ENCODE assay signal across 1 cellular context in the genomic region with DNA sequence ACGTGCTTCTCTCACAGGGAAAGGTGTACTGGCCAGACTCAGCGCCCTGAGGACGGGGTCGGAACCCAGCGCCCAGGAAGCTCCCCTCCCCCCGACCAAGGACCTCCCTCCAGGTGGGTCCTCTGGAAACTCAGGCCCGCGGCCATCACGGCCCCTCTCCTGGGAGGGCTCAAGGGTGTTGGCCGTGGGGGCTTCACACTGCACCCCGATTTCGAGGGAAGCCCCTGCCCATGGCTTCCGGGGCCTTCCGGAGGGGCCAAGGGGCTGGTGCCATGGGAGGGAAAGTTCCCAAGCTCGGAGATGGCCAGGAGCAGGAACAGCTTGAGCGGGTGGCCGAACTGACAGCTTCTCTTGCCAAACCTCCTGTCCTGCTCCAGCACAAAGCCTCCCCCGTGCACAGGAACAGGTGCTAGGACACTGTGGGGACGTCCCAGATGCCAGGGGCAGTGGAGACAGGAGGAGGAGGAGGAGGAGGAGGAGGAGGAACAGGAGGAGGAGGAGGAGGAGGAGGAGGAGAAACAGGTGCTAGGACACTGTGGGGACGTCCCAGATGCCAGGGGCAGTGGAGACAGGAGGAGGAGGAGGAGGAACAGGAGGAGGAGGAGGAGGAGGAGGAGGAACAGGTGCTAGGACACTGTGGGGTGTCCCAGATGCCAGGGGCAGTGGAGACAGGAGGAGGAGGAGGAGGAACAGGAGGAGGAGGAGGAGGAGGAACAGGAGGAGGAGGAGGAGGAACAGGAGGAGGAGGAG.
TF ChIP-seq lines count a peak whose summit lies in the region.

No MANE protein-coding gene starts in this region.

TF ChIP-seq in K562, 482 proteins besides CTCF, POLR2A, EP300 and RAD21:
- TF ChIP-seq, protein P1, sequence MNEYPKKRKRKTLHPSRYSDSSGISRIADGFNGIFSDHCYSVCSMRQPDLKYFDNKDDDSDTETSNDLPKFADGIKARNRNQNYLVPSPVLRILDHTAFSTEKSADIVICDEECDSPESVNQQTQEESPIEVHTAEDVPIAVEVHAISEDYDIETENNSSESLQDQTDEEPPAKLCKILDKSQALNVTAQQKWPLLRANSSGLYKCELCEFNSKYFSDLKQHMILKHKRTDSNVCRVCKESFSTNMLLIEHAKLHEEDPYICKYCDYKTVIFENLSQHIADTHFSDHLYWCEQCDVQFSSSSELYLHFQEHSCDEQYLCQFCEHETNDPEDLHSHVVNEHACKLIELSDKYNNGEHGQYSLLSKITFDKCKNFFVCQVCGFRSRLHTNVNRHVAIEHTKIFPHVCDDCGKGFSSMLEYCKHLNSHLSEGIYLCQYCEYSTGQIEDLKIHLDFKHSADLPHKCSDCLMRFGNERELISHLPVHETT (CRISPR knock-in tag; conservative IDR thresholded peaks at IDR 0.05 in 1 of 2, IDR thresholded peaks at IDR 0.05 in 1 of 2), result no peak
- TF ChIP-seq, protein P2, sequence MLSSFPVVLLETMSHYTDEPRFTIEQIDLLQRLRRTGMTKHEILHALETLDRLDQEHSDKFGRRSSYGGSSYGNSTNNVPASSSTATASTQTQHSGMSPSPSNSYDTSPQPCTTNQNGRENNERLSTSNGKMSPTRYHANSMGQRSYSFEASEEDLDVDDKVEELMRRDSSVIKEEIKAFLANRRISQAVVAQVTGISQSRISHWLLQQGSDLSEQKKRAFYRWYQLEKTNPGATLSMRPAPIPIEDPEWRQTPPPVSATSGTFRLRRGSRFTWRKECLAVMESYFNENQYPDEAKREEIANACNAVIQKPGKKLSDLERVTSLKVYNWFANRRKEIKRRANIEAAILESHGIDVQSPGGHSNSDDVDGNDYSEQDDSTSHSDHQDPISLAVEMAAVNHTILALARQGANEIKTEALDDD (IDR thresholded peaks at IDR 0.05), result no peak
- no peak for TF ChIP-seq ZC3H8 (IDR thresholded peaks at IDR 0.05)
- no peak for TF ChIP-seq SOX6 (IDR thresholded peaks at IDR 0.05)
- TF ChIP-seq ETV5 (CRISPR knock-in tag; IDR thresholded peaks at IDR 0.05; ENCODE audit: low read depth), result no peak
- no peak for TF ChIP-seq EGR1 (conservative IDR thresholded peaks at IDR 0.05)
- TF ChIP-seq PCBP2 (IDR thresholded peaks at IDR 0.05; ENCODE audit: low read depth, low read length, poor library complexity, severe bottlenecking), result peak; percentile 57
- TF ChIP-seq NCOR1 (IDR thresholded peaks at IDR 0.05), result no peak
- TF ChIP-seq SRSF9 (IDR thresholded peaks at IDR 0.05; ENCODE audit: borderline replicate concordance, low read depth, low read length), result no peak
- peak; percentile 79 for TF ChIP-seq ZNF263 (CRISPR knock-in tag; IDR thresholded peaks at IDR 0.05; ENCODE audit: borderline replicate concordance)
